In the genomic region with DNA sequence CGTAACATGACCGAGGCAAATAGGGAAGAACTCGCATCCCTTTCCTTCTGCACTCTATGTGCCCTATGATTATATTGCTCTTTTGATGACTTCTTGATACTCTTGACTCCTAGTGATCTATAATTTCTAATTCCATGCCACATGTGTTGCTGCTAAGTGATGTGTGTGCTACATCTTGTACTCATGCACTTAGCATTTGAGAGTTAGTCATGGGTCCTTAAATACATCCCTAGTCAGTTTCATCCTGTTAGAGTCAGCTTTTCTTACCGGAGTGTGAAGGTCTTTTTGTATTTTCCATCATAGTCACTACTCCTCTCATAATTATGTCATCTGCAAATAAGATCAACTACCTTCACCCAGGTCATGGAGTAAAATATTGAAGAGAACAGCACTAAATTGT, we compare ENCODE assay signal across 26 cellular contexts. TPM values are rescaled to one million over a fixed set of nuclear protein-coding genes. Genes with fewer than 3 reads are reported as not detected.
"Had no signal": no experiment of that assay in that cellular context is flagged by ENCODE, and none has a peak within 500 bp of the region (broad histone marks: within the 10 kb centered on the region; RNA-seq: fewer than 3 reads in every experiment).

No MANE protein-coding gene starts in this region.

- DNase-seq: effector memory CD4-positive, alpha-beta T cell; foreskin melanocyte; head of caudate nucleus; kidney; left cardiac atrium; left ventricle myocardium inferior; lower lobe of right lung; nucleus accumbens; pancreas; right cardiac atrium; stimulated activated CD4-positive, alpha-beta T cell treated with anti-CD3 and anti-CD28 coated beads, Interleukin-4, amount 100 ng/mL, for 1 hour; stimulated activated CD8-positive, alpha-beta memory T cell treated with anti-CD3 and anti-CD28 coated beads, Interleukin-4, amount 100 ng/mL, for 48 hours; stimulated activated naive CD8-positive, alpha-beta T cell treated with anti-CD3 and anti-CD28 coated beads, Interleukin-15, Interleukin-2, amounts not matched to agents 100 U/mL and 50 U/mL, for 24 hours; tibial artery; upper lobe of left lung had no signal

- H3K4me1 Mint-ChIP-seq: neural progenitor cell had no signal

- H3K36me3 ChIP-seq: left ventricle myocardium inferior, lower lobe of right lung, neural progenitor cell, pancreas, suprapubic skin, tibial artery, upper lobe of left lung, vagina had no signal

- ATAC-seq: esophagus mucosa; left cardiac atrium; lower lobe of right lung; natural killer cell treated with Interleukin-12 subunit alpha and Interleukin-12 subunit beta and Interleukin-15 and Interleukin-18, amount 100 ng/mL, for 72 hours; pancreas; right cardiac atrium; stimulated activated effector memory CD8-positive, alpha-beta T cell treated with anti-CD3 and anti-CD28 coated beads, Interleukin-12 subunit alpha, Interleukin-12 subunit beta, amount 100 ng/mL, for 72 hours; stimulated activated naive CD8-positive, alpha-beta T cell treated with anti-CD3 and anti-CD28 coated beads, Interleukin-15, Interleukin-2, amounts not matched to agents 100 U/mL and 50 U/mL, for 24 hours had no signal

- H3K9me3 Mint-ChIP-seq: memory B cell; mesothelial cell of epicardium; natural killer cell treated with Interleukin-12 subunit alpha and Interleukin-12 subunit beta and Interleukin-15 and Interleukin-18, amount 100 ng/mL, for 72 hours; neural progenitor cell; stimulated activated effector memory CD8-positive, alpha-beta T cell treated with anti-CD3 and anti-CD28 coated beads, Interleukin-12 subunit alpha, Interleukin-12 subunit beta, amount 100 ng/mL, for 72 hours had no signal

- H3K27me3 Mint-ChIP-seq: memory B cell had no signal

- H3K9me3 ChIP-seq: left ventricle myocardium inferior, lower lobe of right lung, pancreas, suprapubic skin, tibial artery, upper lobe of left lung, vagina had no signal

- H3K27ac ChIP-seq: hepatocyte, left ventricle myocardium inferior, lower lobe of right lung, neural progenitor cell, pancreas, suprapubic skin, upper lobe of left lung, vagina had no signal

- H3K4me3 ChIP-seq: hepatocyte, left ventricle myocardium inferior, lower lobe of right lung, neural progenitor cell, pancreas, suprapubic skin, tibial artery, upper lobe of left lung, vagina had no signal

- H3K4me3 Mint-ChIP-seq: memory B cell; mesothelial cell of epicardium; natural killer cell treated with Interleukin-12 subunit alpha and Interleukin-12 subunit beta and Interleukin-15 and Interleukin-18, amount 100 ng/mL, for 72 hours; neural progenitor cell; stimulated activated effector memory CD8-positive, alpha-beta T cell treated with anti-CD3 and anti-CD28 coated beads, Interleukin-12 subunit alpha, Interleukin-12 subunit beta, amount 100 ng/mL, for 72 hours had no signal

- H3K4me1 ChIP-seq: neural progenitor cell, pancreas, suprapubic skin, vagina had no signal

- H3K27ac Mint-ChIP-seq: memory B cell; mesothelial cell of epicardium; natural killer cell treated with Interleukin-12 subunit alpha and Interleukin-12 subunit beta and Interleukin-15 and Interleukin-18, amount 100 ng/mL, for 72 hours; neural progenitor cell; progenitor cell of endocrine pancreas; stimulated activated effector memory CD8-positive, alpha-beta T cell treated with anti-CD3 and anti-CD28 coated beads, Interleukin-12 subunit alpha, Interleukin-12 subunit beta, amount 100 ng/mL, for 72 hours had no signal

- H3K27me3 ChIP-seq: neural progenitor cell, pancreas, suprapubic skin, tibial artery, upper lobe of left lung, vagina had no signal

- H3K36me3 Mint-ChIP-seq: memory B cell; mesothelial cell of epicardium; natural killer cell treated with Interleukin-12 subunit alpha and Interleukin-12 subunit beta and Interleukin-15 and Interleukin-18, amount 100 ng/mL, for 72 hours; neural progenitor cell; stimulated activated effector memory CD8-positive, alpha-beta T cell treated with anti-CD3 and anti-CD28 coated beads, Interleukin-12 subunit alpha, Interleukin-12 subunit beta, amount 100 ng/mL, for 72 hours had no signal

RNA-seq across cellular contexts. Expression of a gene that starts 30.3 kb away (rescaled TPM):
- total RNA-seq: esophagus mucosa; hepatocyte; left cardiac atrium; left ventricle myocardium inferior; lower lobe of right lung; mucosa of gallbladder; natural killer cell treated with Interleukin-12 subunit alpha and Interleukin-12 subunit beta and Interleukin-15 and Interleukin-18, amount 100 ng/mL, for 72 hours; pancreas; progenitor cell of endocrine pancreas; right cardiac atrium; upper lobe of left lung; vagina had no signal
